ENCODE assay signal across 9 cellular contexts in the genomic region with DNA sequence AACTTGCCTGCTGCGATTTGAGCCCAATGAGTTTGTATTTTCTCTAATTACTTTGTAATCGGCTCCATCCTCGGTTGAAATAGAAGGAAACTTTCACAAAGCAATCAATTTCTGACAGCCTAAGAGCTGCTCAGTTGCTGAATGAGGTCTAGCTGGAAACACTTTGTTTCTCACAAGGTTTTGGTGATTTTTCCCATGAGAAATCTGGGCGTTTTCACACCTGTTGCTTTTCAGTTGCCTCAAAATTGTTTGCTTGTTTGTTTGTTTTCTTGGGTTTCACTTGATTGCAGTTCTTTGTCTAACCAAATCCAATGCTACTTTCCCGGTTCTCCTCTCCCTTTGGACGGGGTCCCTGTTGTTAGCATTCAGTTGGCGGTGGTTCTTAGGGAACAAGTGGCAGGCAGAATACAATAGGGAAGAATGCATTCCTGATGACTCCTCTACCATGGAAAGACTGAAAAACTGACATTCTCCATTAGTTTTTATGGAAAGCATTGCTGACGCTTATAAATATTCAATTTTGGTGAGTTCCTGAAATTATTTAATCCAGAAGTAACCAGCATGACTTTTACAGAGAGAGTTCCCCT.
DNase-seq lines count a peak whose midpoint lies in the region; ATAC-seq, FAIRE-seq and TF ChIP-seq lines count a peak whose summit lies in the region.
"Had no signal": no experiment of that assay in that cellular context is flagged by ENCODE, and none has a peak within 500 bp of the region (broad histone marks: within the 10 kb centered on the region; RNA-seq: fewer than 3 reads in every experiment).

No MANE protein-coding gene starts in this region.

- H3K27ac ChIP-seq in HUES48 (ENCODE audit: low read depth, low read length): peak overlapping the region; percentile 89
- H3K27ac ChIP-seq in skin epidermis: peak overlapping the region in 19 of 21 experiments; percentile 10 to 95 (median 80)
- H3K27ac ChIP-seq: HL-60 had no signal

- H3K27ac Mint-ChIP-seq in brain (peak overlapping the region; percentile 81 to 98 (median 96)), immature natural killer cell (no peak overlapping the region)

- H3K4me3 Mint-ChIP-seq in brain (peak overlapping the region; percentile 89 to 98 (median 94)), immature natural killer cell (peak overlapping the region; percentile 25 to 72 (median 55))

- peaks cover 16% of the 10 kb centered on the region for H3K27me3 ChIP-seq in HUES48 (ENCODE audit: control insufficient read depth, insufficient read depth, low read length)

- H3K4me3 ChIP-seq in HUES48 (ENCODE audit: low read depth, low read length) (peak overlapping the region; percentile 74), skin epidermis (peak overlapping the region; percentile 45 to 58 (median 49))

- no peaks in the 10 kb centered on the region for H3K27me3 Mint-ChIP-seq in brain
- H3K27me3 Mint-ChIP-seq in immature natural killer cell (ENCODE audit: low read depth in 3 of 3): peaks cover 21 to 31% (median 25%) of the 10 kb centered on the region in 3 donors

- FAIRE-seq in GM12891 (lab: Jason Lieb, UNC): no peak

- H3K9me3 Mint-ChIP-seq in brain (no peaks in the 10 kb centered on the region), immature natural killer cell (peaks cover 0 to 2% (median 0%) of the 10 kb centered on the region in 6 donors)

- peak overlapping the region; percentile 52; the same call in 1 of the 2 replicates for H3K9ac ChIP-seq in HUES48 (ENCODE audit: low read depth, low read length)

- H3K36me3 Mint-ChIP-seq in brain (no peaks in the 10 kb centered on the region), immature natural killer cell (no peaks in the 10 kb centered on the region)

- DNase-seq in immature natural killer cell (no peak), GM12891 (ENCODE audit: insufficient read length, low spot score) (no peak), DMS79 treated with DMSO at 0.1 percent for 48 hours (lab: John Stamatoyannopoulos, UW) (no peak)

- H3K4me1 Mint-ChIP-seq in brain (peaks cover 87% of the 10 kb centered on the region), immature natural killer cell (peaks cover 19 to 42% of the 10 kb centered on the region in 2 donors)

- no peaks in the 10 kb centered on the region for H3K36me3 ChIP-seq in HUES48 (ENCODE audit: control insufficient read depth, insufficient read depth, low read length)

- H3K9me3 ChIP-seq in HUES48 (ENCODE audit: control insufficient read depth, insufficient read depth, low read length): no peaks in the 10 kb centered on the region

- H3K4me1 ChIP-seq in HUES48 (ENCODE audit: control insufficient read depth, insufficient read depth, low read length): peaks cover 41% of the 10 kb centered on the region

- TF ChIP-seq POLR2A in GM12891 (IDR thresholded peaks at IDR 0.05; ENCODE audit: low read depth, low read length): no peak

- ATAC-seq in GM19452 (IDR thresholded peaks at IDR 0.05; ENCODE audit: unreplicated experiment) (no peak), GM21360 (IDR thresholded peaks at IDR 0.05; ENCODE audit: unreplicated experiment) (no peak)

- no peak for TF ChIP-seq CTCF in brain (conservative IDR thresholded peaks at IDR 0.05)

TF ChIP-seq in GM12891, 5 proteins besides CTCF, POLR2A, EP300 and RAD21:
- TF ChIP-seq TAF1 (IDR thresholded peaks at IDR 0.05; ENCODE audit: low read depth, low read length) (no peak), SPI1 (IDR thresholded peaks at IDR 0.05; ENCODE audit: low read depth, low read length) (no peak), POU2F2 (IDR thresholded peaks at IDR 0.05; ENCODE audit: low read depth, low read length) (no peak), PAX5 (IDR thresholded peaks at IDR 0.05; ENCODE audit: insufficient read depth, low read length, severe bottlenecking) (no peak), POLR2AphosphoS5 (IDR thresholded peaks at IDR 0.05; ENCODE audit: low read depth, low read length) (no peak)

Comparison
In these comparisons a context has a peak if more than half of its experiments do, and no peak if none do; other contexts are left out.
1. H3K27ac Mint-ChIP-seq: peak in brain (5 of 5); none in immature natural killer cell (0 of 6).